Comparison of ENCODE assay signal across 13 cellular contexts in the genomic region with DNA sequence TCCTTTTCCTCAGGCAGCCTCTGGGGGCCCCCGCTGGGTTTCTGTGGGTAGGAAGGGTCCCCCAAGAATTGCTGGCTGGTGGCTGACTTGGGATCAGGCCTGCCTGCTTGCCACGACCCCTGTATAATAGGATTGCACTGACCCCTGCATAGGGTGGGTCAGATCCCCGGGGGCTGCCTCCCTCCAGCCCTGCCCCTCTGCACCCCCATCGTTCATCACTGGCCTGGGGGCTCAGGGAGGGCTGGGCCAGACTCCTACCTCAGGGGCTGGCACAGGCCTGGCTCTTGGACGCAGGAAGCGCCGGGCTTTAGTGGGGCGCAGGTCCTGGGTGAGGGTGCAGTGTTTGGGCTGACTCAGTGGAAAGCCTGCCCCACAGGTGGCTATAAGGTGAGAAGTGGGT. TPM values are rescaled to one million over a fixed set of nuclear protein-coding genes. Genes with fewer than 3 reads are reported as not detected.
DNase-seq lines count a peak whose midpoint lies in the region; TF ChIP-seq lines count a peak whose summit lies in the region.
"Had no signal": no experiment of that assay in that cellular context is flagged by ENCODE, and none has a peak within 500 bp of the region (broad histone marks: within the 10 kb centered on the region; RNA-seq: fewer than 3 reads in every experiment).

No MANE protein-coding gene starts in this region.

- H3K9ac ChIP-seq in iPS-15b (ENCODE audit: low read depth, low read length) (peak overlapping the region; percentile 37), skeletal muscle satellite cell (ENCODE audit: low read depth, low read length) (peak overlapping the region; percentile 76)

- peak overlapping the region in 5 of 8 donors; percentile 50 to 97 (median 77) for H3K27ac Mint-ChIP-seq in CD8-positive, alpha-beta memory T cell
- no peak overlapping the region for H3K27ac Mint-ChIP-seq in activated CD4-positive, alpha-beta T cell treated with anti-CD3 and anti-CD28 coated beads, Interleukin-2, amount 10 ng/mL, durations not matched to agents 24 days and 14 days
- H3K27ac Mint-ChIP-seq: B cell had no signal

- CTCF ChIA-PET in CD8-positive, alpha-beta memory T cell (lab: Charles Lee): interaction anchor here (1.3 to 3.8 kb wide), 2 partner anchors 12 to 57 kb away, joined by 5 to 20 read pairs; a partner anchor contains a TSS

- H3K4me3 ChIP-seq in CD8-positive, alpha-beta memory T cell (ENCODE audit: low read length): no peak overlapping the region
- peak overlapping the region in 1 of 2 donors; percentile 7 for H3K4me3 ChIP-seq in ascending aorta
- H3K4me3 ChIP-seq in iPS-15b (ENCODE audit: low read depth, low read length): no peak overlapping the region
- no peak overlapping the region for H3K4me3 ChIP-seq in skeletal muscle satellite cell (ENCODE audit: low read length)

- no peak for DNase-seq in CD8-positive, alpha-beta memory T cell
- no peak for DNase-seq in ascending aorta (ENCODE audit: low spot score in 2 of 2)
- no peak for DNase-seq in activated CD4-positive, alpha-beta T cell treated with anti-CD3 and anti-CD28 coated beads, Interleukin-2, amount 10 ng/mL, durations not matched to agents 24 days and 14 days
- DNase-seq in hippocampal formation (lab: John Stamatoyannopoulos, UW): no peak
- DNase-seq in COLO829 (ENCODE audit: low spot score): no peak
- DNase-seq in GM19240 (ENCODE audit: insufficient read length, low spot score): no peak
- DNase-seq: activated CD4-positive, CD25-positive, alpha-beta regulatory T cell; activated T-cell treated with anti-CD3 and anti-CD28 coated beads for 4 hours; NCI-H2171; occipital lobe had no signal

- TF ChIP-seq CTCF in ascending aorta (IDR thresholded peaks at IDR 0.05): no peak

- H3K9me3 Mint-ChIP-seq in CD8-positive, alpha-beta memory T cell: no peaks in the 10 kb centered on the region
- no peaks in the 10 kb centered on the region for H3K9me3 Mint-ChIP-seq in activated CD4-positive, alpha-beta T cell treated with anti-CD3 and anti-CD28 coated beads, Interleukin-2, amount 10 ng/mL, durations not matched to agents 24 days and 14 days

- peaks cover 0 to 37% (median 3%) of the 10 kb centered on the region in 3 donors for H3K36me3 Mint-ChIP-seq in CD8-positive, alpha-beta memory T cell
- H3K36me3 Mint-ChIP-seq in activated CD4-positive, alpha-beta T cell treated with anti-CD3 and anti-CD28 coated beads, Interleukin-2, amount 10 ng/mL, durations not matched to agents 24 days and 14 days (ENCODE audit: low read depth): peaks cover 10% of the 10 kb centered on the region

- peak overlapping the region; percentile 63 for H3K4me2 ChIP-seq in skeletal muscle satellite cell (ENCODE audit: low read length)

- H3K4me1 ChIP-seq in CD8-positive, alpha-beta memory T cell (ENCODE audit: insufficient read depth, low read length): peaks cover 38% of the 10 kb centered on the region
- H3K4me1 ChIP-seq in ascending aorta (peaks cover 9 to 32% of the 10 kb centered on the region in 2 donors), iPS-15b (ENCODE audit: control insufficient read depth, insufficient read depth, low read length) (peaks cover 11% of the 10 kb centered on the region), skeletal muscle satellite cell (ENCODE audit: control insufficient read depth, insufficient read depth, low read length) (peaks cover 53% of the 10 kb centered on the region)

- intact Hi-C loops in ascending aorta (cut with DNase I): no loop called here
- intact Hi-C loops in activated CD4-positive, alpha-beta T cell treated with anti-CD3 and anti-CD28 coated beads, Interleukin-2, amount 10 ng/mL, durations not matched to agents 24 days and 14 days (cut with micrococcal nuclease): no loop called here

- H3K9me3 ChIP-seq in CD8-positive, alpha-beta memory T cell (ENCODE audit: low read length): no peaks in the 10 kb centered on the region
- H3K9me3 ChIP-seq in ascending aorta (no peaks in the 10 kb centered on the region), iPS-15b (ENCODE audit: control insufficient read depth, insufficient read depth, low read length) (no peaks in the 10 kb centered on the region), skeletal muscle satellite cell (replicated peaks; ENCODE audit: low read length) (no peaks in the 10 kb centered on the region)

- no peaks in the 10 kb centered on the region for H3K27me3 ChIP-seq in CD8-positive, alpha-beta memory T cell (ENCODE audit: insufficient read depth, low read length, poor library complexity, severe bottlenecking)
- H3K27me3 ChIP-seq in ascending aorta: no peaks in the 10 kb centered on the region
- H3K27me3 ChIP-seq in iPS-15b (ENCODE audit: control insufficient read depth, insufficient read depth, low read length): no peaks in the 10 kb centered on the region
- H3K27me3 ChIP-seq in skeletal muscle satellite cell (ENCODE audit: control insufficient read depth, insufficient read depth, low read length): no peaks in the 10 kb centered on the region

- POLR2A ChIA-PET in CD8-positive, alpha-beta memory T cell (lab: Charles Lee): no interaction called here

- peaks cover 7% of the 10 kb centered on the region for H3K36me3 ChIP-seq in CD8-positive, alpha-beta memory T cell (ENCODE audit: insufficient read depth, low read length)
- H3K36me3 ChIP-seq in ascending aorta (peaks cover 9 to 16% of the 10 kb centered on the region in 2 donors), iPS-15b (ENCODE audit: control insufficient read depth, insufficient read depth, low read length) (peaks cover 11% of the 10 kb centered on the region), skeletal muscle satellite cell (ENCODE audit: insufficient read depth, low read length) (peaks cover 12% of the 10 kb centered on the region)

- no peak overlapping the region for H3K27ac ChIP-seq in CD8-positive, alpha-beta memory T cell (ENCODE audit: low read depth, low read length)
- peak overlapping the region; percentile 85 to 87 for H3K27ac ChIP-seq in ascending aorta

- H3K27me3 Mint-ChIP-seq in CD8-positive, alpha-beta memory T cell: no peaks in the 10 kb centered on the region
- no peaks in the 10 kb centered on the region for H3K27me3 Mint-ChIP-seq in activated CD4-positive, alpha-beta T cell treated with anti-CD3 and anti-CD28 coated beads, Interleukin-2, amount 10 ng/mL, durations not matched to agents 24 days and 14 days
- H3K27me3 Mint-ChIP-seq: B cell had no signal

- peak overlapping the region in 1 of 7 donors; percentile 83 for H3K4me3 Mint-ChIP-seq in CD8-positive, alpha-beta memory T cell
- no peak overlapping the region for H3K4me3 Mint-ChIP-seq in activated CD4-positive, alpha-beta T cell treated with anti-CD3 and anti-CD28 coated beads, Interleukin-2, amount 10 ng/mL, durations not matched to agents 24 days and 14 days
- H3K4me3 Mint-ChIP-seq: B cell had no signal

- H3K4me1 Mint-ChIP-seq in CD8-positive, alpha-beta memory T cell: peaks cover 17 to 52% (median 26%) of the 10 kb centered on the region in 3 donors
- peaks cover 11% of the 10 kb centered on the region for H3K4me1 Mint-ChIP-seq in activated CD4-positive, alpha-beta T cell treated with anti-CD3 and anti-CD28 coated beads, Interleukin-2, amount 10 ng/mL, durations not matched to agents 24 days and 14 days

RNA-seq across cellular contexts. Expression of a gene that starts 10.6 kb away (rescaled TPM):
- total RNA-seq in CD8-positive, alpha-beta memory T cell: 100 to 1,000 TPM; 123 to 126 TPM
- polyA plus RNA-seq in CD8-positive, alpha-beta memory T cell: 235 TPM
- total RNA-seq in ascending aorta: 612 TPM
- 292 and 323 TPM in 2 replicates for total RNA-seq in skeletal muscle satellite cell (2012; rRNA removed)
- 129 and 132 TPM in 2 replicates for total RNA-seq in activated CD4-positive, alpha-beta T cell treated with anti-CD3 and anti-CD28 coated beads, Interleukin-2, amount 10 ng/mL, durations not matched to agents 24 days and 14 days

RNA-seq across cellular contexts. Expression of a gene that starts 21.6 kb away (rescaled TPM):
- 1 to 10 TPM in 1 of 2 experiments, under 1 TPM in 1; 0.72 to 1.5 TPM for total RNA-seq in CD8-positive, alpha-beta memory T cell
- polyA plus RNA-seq in CD8-positive, alpha-beta memory T cell: not detected
- total RNA-seq in ascending aorta: not detected
- total RNA-seq in skeletal muscle satellite cell (2012; rRNA removed): under 0.01 TPM in 1 of 2 replicates, not detected in the other
- total RNA-seq in activated CD4-positive, alpha-beta T cell treated with anti-CD3 and anti-CD28 coated beads, Interleukin-2, amount 10 ng/mL, durations not matched to agents 24 days and 14 days: not detected in 2 replicates

RNA-seq across cellular contexts. Expression of a gene that starts 31.9 kb away (rescaled TPM):
- 100 to 1,000 TPM; 114 to 123 TPM for total RNA-seq in CD8-positive, alpha-beta memory T cell
- polyA plus RNA-seq in CD8-positive, alpha-beta memory T cell: 268 TPM
- 88.7 TPM for total RNA-seq in ascending aorta
- 21.0 and 33.6 TPM in 2 replicates for total RNA-seq in skeletal muscle satellite cell (2012; rRNA removed)
- 108 and 119 TPM in 2 replicates for total RNA-seq in activated CD4-positive, alpha-beta T cell treated with anti-CD3 and anti-CD28 coated beads, Interleukin-2, amount 10 ng/mL, durations not matched to agents 24 days and 14 days

RNA-seq across cellular contexts. Expression of a gene that starts 43.1 kb away (rescaled TPM):
- 100 to 1,000 TPM in 1 of 2 experiments, 10 to 100 TPM in 1; 98.6 to 103 TPM for total RNA-seq in CD8-positive, alpha-beta memory T cell
- polyA plus RNA-seq in CD8-positive, alpha-beta memory T cell: 385 TPM
- total RNA-seq in ascending aorta: 73.8 TPM
- 74.3 and 74.9 TPM in 2 replicates for total RNA-seq in skeletal muscle satellite cell (2012; rRNA removed)
- 117 and 126 TPM in 2 replicates for total RNA-seq in activated CD4-positive, alpha-beta T cell treated with anti-CD3 and anti-CD28 coated beads, Interleukin-2, amount 10 ng/mL, durations not matched to agents 24 days and 14 days
